ENCODE assay signal across 1 cellular context in genomic region chr4:143515905-143516304, GRCh38.
TF ChIP-seq lines count a peak whose summit lies in the region.

No MANE protein-coding gene starts in this region.

TF ChIP-seq in IMR-90, 13 proteins besides CTCF, POLR2A, EP300 and RAD21:
- TF ChIP-seq BHLHE40 (IDR thresholded peaks at IDR 0.05; ENCODE audit: low read depth, low read length) (no peak), NFE2L2 (IDR thresholded peaks at IDR 0.05; ENCODE audit: low read depth, low read length) (no peak), MXI1 (IDR thresholded peaks at IDR 0.05; ENCODE audit: borderline replicate concordance, low read depth, low read length) (no peak), FOS (IDR thresholded peaks at IDR 0.05; ENCODE audit: low read depth, low read length) (no peak), USF2 (IDR thresholded peaks at IDR 0.05; ENCODE audit: low read depth, low read length) (no peak), MAZ (IDR thresholded peaks at IDR 0.05; ENCODE audit: borderline replicate concordance, low read depth, low read length) (no peak), SMC3 (IDR thresholded peaks at IDR 0.05; ENCODE audit: low read depth, low read length) (no peak), MAFK (IDR thresholded peaks at IDR 0.05; ENCODE audit: low read depth, low read length) (no peak), RCOR1 (IDR thresholded peaks at IDR 0.05; ENCODE audit: insufficient replicate concordance, low read length) (no peak), CEBPB (IDR thresholded peaks at IDR 0.05; ENCODE audit: low read depth, low read length) (no peak), CHD1 (IDR thresholded peaks at IDR 0.05; ENCODE audit: low read depth, low read length) (no peak), RFX5 (IDR thresholded peaks at IDR 0.05; ENCODE audit: low read depth, low read length) (no peak), ELK1 (IDR thresholded peaks at IDR 0.05; ENCODE audit: borderline replicate concordance, low read depth, low read length) (no peak)
